In the genomic region with DNA sequence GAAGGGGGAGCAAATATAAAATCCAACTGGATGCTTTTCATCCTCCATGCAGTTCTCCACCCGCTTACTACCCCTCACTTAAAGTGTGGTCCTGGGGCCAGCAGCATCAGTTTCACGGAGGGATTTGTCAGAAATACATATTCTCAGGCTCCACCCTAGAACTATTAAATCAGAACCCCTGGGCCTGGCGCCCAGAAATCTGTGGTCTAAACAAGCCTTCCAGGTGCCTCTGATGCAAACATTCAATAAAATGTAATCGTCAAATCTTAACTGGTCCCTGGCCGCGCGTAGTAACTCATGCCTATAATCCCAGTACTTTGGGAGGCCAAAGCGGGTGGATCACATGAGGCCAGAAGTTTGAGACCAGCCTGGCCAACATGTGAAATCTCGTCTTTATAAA, we compare ENCODE assay signal across 9 cellular contexts. TPM values are rescaled to one million over a fixed set of nuclear protein-coding genes. Genes with fewer than 3 reads are reported as not detected.
DNase-seq lines count a peak whose midpoint lies in the region; ATAC-seq, FAIRE-seq and TF ChIP-seq lines count a peak whose summit lies in the region.
"Had no signal": no experiment of that assay in that cellular context is flagged by ENCODE, and none has a peak within 500 bp of the region (broad histone marks: within the 10 kb centered on the region; RNA-seq: fewer than 3 reads in every experiment).

No MANE protein-coding gene starts in this region.

- H3K9me3 ChIP-seq in CD4-positive, CD25-positive, alpha-beta regulatory T cell (ENCODE audit: control insufficient read depth in 2 of 2, low read length in 2 of 2) = no peaks in the 10 kb centered on the region
- H3K9me3 ChIP-seq in PC-3 (ENCODE audit: low read length) (no peaks in the 10 kb centered on the region), psoas muscle (no peaks in the 10 kb centered on the region)

- no peak overlapping the region for H2AFZ ChIP-seq in PC-3 (ENCODE audit: low read length)

- no TSS peak for BruUV-seq in PC-3 (replicated peaks; lab: Mats Ljungman, UMichigan)

- no peak for ATAC-seq in CD4-positive, CD25-positive, alpha-beta regulatory T cell (ENCODE audit: low read depth in 2 of 2)
- ATAC-seq in PC-3 = peak; percentile 12
- no peak for ATAC-seq in psoas muscle
- no peak for ATAC-seq in HG03159 (IDR thresholded peaks at IDR 0.05; ENCODE audit: unreplicated experiment)

- no peaks in the 10 kb centered on the region for H3K9me2 ChIP-seq in PC-3 (replicated peaks; ENCODE audit: low read length)

- POLR2A ChIA-PET in PC-3 (lab: Charles Lee; ENCODE audit: unreplicated experiment) = interaction anchor here (0.6 to 1.3 kb wide), 3 partner anchors 10 to 45 kb away, joined by 3 to 11 read pairs (median 3); no protein-coding TSS in a partner anchor

- no peak for FAIRE-seq in frontal cortex (lab: Jason Lieb, UNC)

- H3K4me2 ChIP-seq in PC-3 (ENCODE audit: low read length) = peak overlapping the region; percentile 95

- H3F3A ChIP-seq in PC-3 (ENCODE audit: low read length, unreplicated experiment) = peaks cover 14% of the 10 kb centered on the region

- peaks cover 24% of the 10 kb centered on the region for H3K4me1 ChIP-seq in CD4-positive, CD25-positive, alpha-beta regulatory T cell (ENCODE audit: control insufficient read depth, insufficient read depth, low read length, poor library complexity, severe bottlenecking)
- peaks cover 39% of the 10 kb centered on the region for H3K4me1 ChIP-seq in PC-3 (ENCODE audit: insufficient read depth, low read length)
- peaks cover 35% of the 10 kb centered on the region for H3K4me1 ChIP-seq in psoas muscle

- no peaks in the 10 kb centered on the region for H3K27me3 ChIP-seq in CD4-positive, CD25-positive, alpha-beta regulatory T cell (ENCODE audit: control insufficient read depth, insufficient read depth, low read length)
- no peaks in the 10 kb centered on the region for H3K27me3 ChIP-seq in PC-3 (ENCODE audit: low read length)
- H3K27me3 ChIP-seq in psoas muscle (ENCODE audit: insufficient read depth in 3 of 3, low read length in 2 of 3) = no peaks in the 10 kb centered on the region

- no peak overlapping the region for H3K27ac ChIP-seq in CD4-positive, CD25-positive, alpha-beta regulatory T cell (ENCODE audit: insufficient read depth, low read length, poor library complexity, severe bottlenecking)
- H3K27ac ChIP-seq in PC-3 (ENCODE audit: low read length) (peak overlapping the region; percentile 98), psoas muscle (peak overlapping the region; percentile 74)

- WGBS in psoas muscle, 3 donors = 87 to 91% (median 87%) methylated on average over 9 of the region's 9 CpGs

- TF ChIP-seq CTCF in PC-3 (conservative IDR thresholded peaks at IDR 0.05; ENCODE audit: low read depth, low read length) (no peak), endothelial cell (IDR thresholded peaks at IDR 0.05; ENCODE audit: unreplicated experiment) (peak; percentile 8), psoas muscle (IDR thresholded peaks at IDR 0.05) (no peak)

- no peak overlapping the region for H3K4me3 ChIP-seq in CD4-positive, CD25-positive, alpha-beta regulatory T cell (ENCODE audit: low read depth, low read length)
- H3K4me3 ChIP-seq in PC-3 (ENCODE audit: low read length) (peak overlapping the region; percentile 64; the same call in 1 of the 2 replicates), psoas muscle (no peak overlapping the region)

- no peak for DNase-seq in CD4-positive, CD25-positive, alpha-beta regulatory T cell
- peak; percentile 77 for DNase-seq in PC-3
- no peak for DNase-seq in endothelial cell (ENCODE audit: low spot score)
- no peak for DNase-seq in psoas muscle
- DNase-seq in RKO (ENCODE audit: low spot score) = no peak
- DNase-seq in frontal cortex (ENCODE audit: low spot score in 2 of 2) = no peak
- no peak for DNase-seq in NCI-H524 (lab: John Stamatoyannopoulos, UW)
- DNase-seq: H9 had no signal

- no peaks in the 10 kb centered on the region for H4K20me1 ChIP-seq in PC-3 (ENCODE audit: low read length)

- H3K4me1 Mint-ChIP-seq in CD4-positive, CD25-positive, alpha-beta regulatory T cell = peaks cover 18 to 48% (median 45%) of the 10 kb centered on the region in 4 donors
- peaks cover 8% of the 10 kb centered on the region for H3K4me1 Mint-ChIP-seq in endothelial cell (ENCODE audit: unreplicated experiment)

- H3K36me3 ChIP-seq in CD4-positive, CD25-positive, alpha-beta regulatory T cell (ENCODE audit: control insufficient read depth, insufficient read depth, low read length) = peaks cover 6% of the 10 kb centered on the region
- H3K36me3 ChIP-seq in PC-3 (ENCODE audit: low read depth, low read length) = no peaks in the 10 kb centered on the region
- H3K36me3 ChIP-seq in psoas muscle (ENCODE audit: insufficient read depth in 1 of 2, low read depth in 1 of 2) = no peaks in the 10 kb centered on the region

- CTCF ChIA-PET in PC-3 (lab: Charles Lee) = interaction anchor here (0.6 to 1.4 kb wide), 3 partner anchors 48 to 379 kb away, joined by 3 to 18 read pairs (median 11); a partner anchor contains a TSS

- intact Hi-C loops in PC-3 (cut with micrococcal nuclease) (loop anchor here (1.0 to 5.0 kb wide), 9 partner anchors 13 to 381 kb away; no protein-coding TSS in a partner anchor), psoas muscle (cut with DNase I) (no loop called here)

- no peaks in the 10 kb centered on the region for H3K27me3 Mint-ChIP-seq in CD4-positive, CD25-positive, alpha-beta regulatory T cell
- H3K27me3 Mint-ChIP-seq in endothelial cell (ENCODE audit: unreplicated experiment) = peaks cover 2% of the 10 kb centered on the region

- H3K9ac ChIP-seq in PC-3 (ENCODE audit: low read length) = peak overlapping the region; percentile 88

- H3K4me3 Mint-ChIP-seq in CD4-positive, CD25-positive, alpha-beta regulatory T cell = peak overlapping the region in 1 of 4 donors; percentile 10
- no peak overlapping the region for H3K4me3 Mint-ChIP-seq in endothelial cell (ENCODE audit: unreplicated experiment)
- H3K4me3 Mint-ChIP-seq: H9 had no signal

- peaks cover 0 to 2% (median 0%) of the 10 kb centered on the region in 7 donors for H3K9me3 Mint-ChIP-seq in CD4-positive, CD25-positive, alpha-beta regulatory T cell
- H3K9me3 Mint-ChIP-seq in endothelial cell (ENCODE audit: unreplicated experiment) = no peaks in the 10 kb centered on the region
- H3K9me3 Mint-ChIP-seq: H9 had no signal

- peaks cover 57% of the 10 kb centered on the region for H3K79me2 ChIP-seq in PC-3 (ENCODE audit: low read length)

- peaks cover 4% of the 10 kb centered on the region for H3K36me3 Mint-ChIP-seq in CD4-positive, CD25-positive, alpha-beta regulatory T cell
- peaks cover 3% of the 10 kb centered on the region for H3K36me3 Mint-ChIP-seq in endothelial cell (ENCODE audit: low read depth, unreplicated experiment)

- peak overlapping the region in 2 of 3 donors; percentile 48 to 91 for H3K27ac Mint-ChIP-seq in CD4-positive, CD25-positive, alpha-beta regulatory T cell
- no peak overlapping the region for H3K27ac Mint-ChIP-seq in endothelial cell (ENCODE audit: unreplicated experiment)

RNA-seq across cellular contexts. Expression of a gene that starts 47.7 kb away (rescaled TPM):
- total RNA-seq in CD4-positive, CD25-positive, alpha-beta regulatory T cell = 191 TPM
- 10 to 100 TPM; 15.8 to 22.9 (median 18.9) TPM for polyA plus RNA-seq in CD4-positive, CD25-positive, alpha-beta regulatory T cell
- total RNA-seq in PC-3 (2014; rRNA removed) (19.1 and 27.0 TPM in 2 replicates), endothelial cell (ENCODE audit: unreplicated experiment) (18.7 TPM), psoas muscle (10 to 100 TPM; 21.6 to 50.9 (median 38.1) TPM), frontal cortex (52.2 TPM)
- 1 to 10 TPM; 1.3 to 9.9 (median 5.1) TPM for polyA plus RNA-seq in psoas muscle
